Comparison of ENCODE assay signal across 8 cellular contexts in the genomic region with DNA sequence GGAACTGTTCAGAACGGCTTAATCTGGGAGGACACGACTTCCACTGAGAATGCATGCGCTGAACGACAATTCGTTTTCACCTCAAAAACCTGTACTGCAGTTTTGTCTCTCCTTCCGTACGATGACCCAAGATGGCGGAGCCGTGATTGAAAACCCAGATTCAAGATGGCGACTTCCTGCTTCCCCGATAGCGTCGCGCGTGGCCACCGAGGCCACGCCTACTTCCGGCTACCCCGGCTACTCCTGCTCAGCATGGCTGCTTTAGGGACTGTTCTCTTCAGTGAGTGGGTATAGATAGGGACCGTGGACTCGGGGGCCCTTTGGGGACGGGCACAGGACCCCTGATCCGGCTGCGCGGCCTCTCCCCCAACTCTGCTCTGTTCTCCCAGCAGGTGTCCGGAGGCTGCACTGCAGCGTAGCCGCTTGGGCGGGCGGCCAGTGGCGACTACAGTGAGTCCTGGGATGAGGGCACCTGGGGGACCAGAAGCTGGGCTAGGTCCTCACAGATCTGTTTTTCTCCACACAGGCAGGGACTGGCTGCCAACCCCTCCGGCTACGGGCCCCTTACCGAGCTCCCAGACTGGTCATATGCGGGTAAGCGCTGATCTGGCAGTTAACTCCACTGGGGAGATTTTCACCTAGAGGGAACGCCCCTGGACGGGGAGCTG. TPM values are rescaled to one million over a fixed set of nuclear protein-coding genes. Genes with fewer than 3 reads are reported as not detected.
DNase-seq lines count a peak whose midpoint lies in the region; ATAC-seq and TF ChIP-seq lines count a peak whose summit lies in the region.

A gene (plus strand): TSS at position 227 of the 668 bp plus-strand sequence. CDS start 26 bp downstream, at position 253.

- peak within 1 kb of the TSS; percentile 98 for H3K27ac Mint-ChIP-seq in activated CD4-positive, alpha-beta T cell treated with anti-CD3 and anti-CD28 coated beads for 36 hours

- H3K4me3 Mint-ChIP-seq in activated CD4-positive, alpha-beta T cell treated with anti-CD3 and anti-CD28 coated beads for 36 hours: peak within 1 kb of the TSS; percentile 82

- CTCF ChIA-PET in activated CD4-positive, alpha-beta T cell treated with anti-CD3 and anti-CD28 coated beads for 36 hours (lab: Charles Lee): interaction anchor here (0.6 to 10.6 kb wide), 15 partner anchors 9 to 987 kb away, joined by 3 to 148 read pairs (median 3); a partner anchor contains a TSS

- H3K4me3 ChIP-seq in choroid plexus epithelial cell (ENCODE audit: low read depth, low read length): peak within 1 kb of the TSS; percentile 96

- DNase-seq in AML-193 (lab: John Stamatoyannopoulos, UW) (peak; percentile 86 to 89), NCI-H510A (lab: John Stamatoyannopoulos, UW) (peak; percentile 77), choroid plexus epithelial cell (ENCODE audit: low read depth) (peak; percentile 91), left colon (peak; percentile 90 to 93)
- DNase-seq in activated CD4-positive, alpha-beta T cell treated with anti-CD3 and anti-CD28 coated beads for 36 hours: peak; percentile 94
- DNase-seq in stimulated activated CD4-positive, alpha-beta T cell treated with anti-CD3 and anti-CD28 coated beads, Interleukin-1b, Interleukin-23, amount 100 ng/mL, for 48 hours: peak; percentile 89

- H3K27me3 Mint-ChIP-seq in activated CD4-positive, alpha-beta T cell treated with anti-CD3 and anti-CD28 coated beads for 36 hours: no peaks in the 10 kb centered on the region

- H3K4me1 Mint-ChIP-seq in activated CD4-positive, alpha-beta T cell treated with anti-CD3 and anti-CD28 coated beads for 36 hours: peaks cover 26% of the 10 kb centered on the region

- H3K36me3 Mint-ChIP-seq in activated CD4-positive, alpha-beta T cell treated with anti-CD3 and anti-CD28 coated beads for 36 hours (ENCODE audit: low read depth): peaks cover 18% of the 10 kb centered on the region

- POLR2A ChIA-PET in activated CD4-positive, alpha-beta T cell treated with anti-CD3 and anti-CD28 coated beads for 36 hours (lab: Charles Lee): interaction anchor here (0.5 to 1.6 kb wide), 8 partner anchors 9 to 273 kb away, joined by 3 to 13 read pairs (median 3); a partner anchor contains a TSS

- peak; percentile 74 for ATAC-seq in GM19043 (IDR thresholded peaks at IDR 0.05; ENCODE audit: low read depth, unreplicated experiment)
- peak; percentile 84 for ATAC-seq in HG03378 (IDR thresholded peaks at IDR 0.05; ENCODE audit: unreplicated experiment)
- peak; percentile 92 for ATAC-seq in activated CD4-positive, alpha-beta T cell treated with anti-CD3 and anti-CD28 coated beads for 36 hours
- peak; percentile 98 for ATAC-seq in left colon

- peaks cover 3% of the 10 kb centered on the region for H3K9me3 Mint-ChIP-seq in activated CD4-positive, alpha-beta T cell treated with anti-CD3 and anti-CD28 coated beads for 36 hours (ENCODE audit: low read depth)

- intact Hi-C loops in activated CD4-positive, alpha-beta T cell treated with anti-CD3 and anti-CD28 coated beads for 36 hours (cut with DNase I, micrococcal nuclease): loop anchor here (1.0 to 10.0 kb wide), 12 partner anchors 42 to 638 kb away; a partner anchor contains a TSS
- intact Hi-C loops in left colon (cut with DNase I, micrococcal nuclease): loop anchor here in 1 of 2 donors (10.0 kb wide), 1 partner anchor 275 kb away; no protein-coding TSS in a partner anchor

- no peak for TF ChIP-seq CTCF in choroid plexus epithelial cell (conservative IDR thresholded peaks at IDR 0.05; ENCODE audit: low read depth, low read length)

RNA-seq across cellular contexts. Expression of the gene that starts here (rescaled TPM):
- total RNA-seq in activated CD4-positive, alpha-beta T cell treated with anti-CD3 and anti-CD28 coated beads for 36 hours: 100 to 1,000 TPM; 115 to 136 TPM
- total RNA-seq in left colon: 10 to 100 TPM; 64.5 to 81.0 TPM

Comparison
In these comparisons a context has a peak if more than half of its experiments do, and no peak if none do; other contexts are left out.
1. Peak in every context shown above with its lines: DNase-seq, ATAC-seq and H3K4me3 ChIP-seq.